Comparison of ENCODE assay signal across 22 cellular contexts in the genomic region with DNA sequence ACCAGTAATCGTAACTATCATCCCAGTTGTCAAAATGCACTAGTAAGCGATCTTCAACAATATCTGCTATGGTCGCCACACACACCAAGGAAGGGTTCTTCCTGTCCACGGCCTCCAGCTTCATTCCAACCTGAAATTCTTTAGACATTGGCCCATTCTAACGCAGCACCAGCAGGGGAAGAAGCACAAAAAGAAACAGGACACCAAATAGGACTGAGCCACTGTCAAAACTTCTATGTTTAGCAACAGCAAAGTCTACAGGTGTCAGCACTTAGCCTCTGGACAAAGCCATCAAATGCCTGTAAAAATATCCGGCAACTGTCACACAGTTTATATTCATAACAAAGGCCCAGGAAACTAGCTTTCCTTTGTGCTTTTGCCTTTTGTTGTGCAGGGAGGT.
A peak's percentile ranks its signal among the peaks of the same experiment; 100 is the strongest.
DNase-seq lines count a peak whose midpoint lies in the region; ATAC-seq, FAIRE-seq and TF ChIP-seq lines count a peak whose summit lies in the region.
"Had no signal": no experiment of that assay in that cellular context is flagged by ENCODE, and none has a peak within 500 bp of the region (broad histone marks: within the 10 kb centered on the region; RNA-seq: fewer than 3 reads in every experiment).

No MANE protein-coding gene starts in this region.

- RAD21 ChIA-PET in GM12878 (lab: Charles Lee; ENCODE audit: unreplicated experiment) = no interaction called here

- 58% methylated on average over 6 of the region's 6 CpGs for WGBS in GM12878 (ENCODE audit: insufficient coverage, insufficient replicate concordance, low lambda C conversion rate, missing lambda C conversion rate)
- WGBS in mesendoderm (ENCODE audit: extremely low coverage, insufficient coverage, low lambda C conversion rate) = no CpG with 5 or more reads among the region's 6 CpGs

- 0 out of 2 replicates have a peak, but pooled peaks cover 5% of the 10 kb centered on the region for H3K9me2 ChIP-seq in GM23338 (ENCODE audit: insufficient read depth)

- no peak for TF ChIP-seq EP300 in GM12878 (IDR thresholded peaks at IDR 0.05; ENCODE audit: borderline replicate concordance in 1 of 2, control insufficient read depth in 1 of 2, low read depth in 2 of 2, low read length in 2 of 2)

- FAIRE-seq in GM12878 (lab: Jason Lieb, UNC) = peak; percentile 78
- FAIRE-seq: G401.6, GM12891 had no signal

- H2AFZ ChIP-seq in GM23338 (no peak overlapping the region), GM12878 (ENCODE audit: control insufficient read depth, low read depth, low read length) (no peak overlapping the region)

- H3K23ac ChIP-seq in mesendoderm (ENCODE audit: low read length) = no peak overlapping the region

- H3K4ac ChIP-seq in mesendoderm (ENCODE audit: low read depth, low read length) = no peak overlapping the region

- DNase-seq in ELF-1 (ENCODE audit: low read depth, low spot score) = peak; percentile 6
- peak; percentile 37 for DNase-seq in GM23338 (ENCODE audit: low spot score)
- DNase-seq in GM12878 (ENCODE audit: low read depth, low spot score) = no peak
- peak; percentile 5 for DNase-seq in mesendoderm
- no peak for DNase-seq in activated CD8-positive, alpha-beta memory T cell treated with anti-CD3 and anti-CD28 coated beads, Interleukin-2, amount 50 U/mL, for 48 hours
- DNase-seq in activated CD4-positive, alpha-beta memory T cell treated with anti-CD3 and anti-CD28 coated beads, Interleukin-2, amount 10 ng/mL, durations not matched to agents 7 days and 5 days = no peak
- DNase-seq in amygdala (lab: John Stamatoyannopoulos, UW) = no peak
- DNase-seq: C1 segment of cervical spinal cord; CD4-positive, alpha-beta memory T cell; COR-L47; DMS53; NCI-H1105; NCI-H1436 treated with DMSO at 0.1 percent for 48 hours; NCI-H187 treated with DMSO at 0.1 percent for 48 hours; NCI-H446; NCI-H69; SHP77 had no signal

- no peak overlapping the region for H4K8ac ChIP-seq in mesendoderm (ENCODE audit: low read depth, low read length)

- in situ Hi-C loops in GM12878 (cut with MboI) = no loop called here

- H3K36me3 Mint-ChIP-seq in GM23338 (ENCODE audit: low read depth) = no peaks in the 10 kb centered on the region
- no peaks in the 10 kb centered on the region for H3K36me3 Mint-ChIP-seq in activated CD4-positive, alpha-beta memory T cell treated with anti-CD3 and anti-CD28 coated beads, Interleukin-2, amount 10 ng/mL, durations not matched to agents 7 days and 5 days (ENCODE audit: low read depth)
- H3K36me3 Mint-ChIP-seq: CD4-positive, alpha-beta memory T cell had no signal

- no peak for TF ChIP-seq RAD21 in GM12878 (IDR thresholded peaks at IDR 0.05; ENCODE audit: insufficient read depth, low read depth, low read length)

- H3K56ac ChIP-seq in mesendoderm (ENCODE audit: low read length) = no peak overlapping the region

- no peak overlapping the region; the same call in 1 of the 2 replicates for H3K27ac ChIP-seq in GM23338 (ENCODE audit: low read depth)
- H3K27ac ChIP-seq in GM12878 (ENCODE audit: control insufficient read depth, insufficient read depth) = no peak overlapping the region
- no peak overlapping the region for H3K27ac ChIP-seq in mesendoderm (ENCODE audit: low read depth, low read length)
- H3K27ac ChIP-seq: HL-60, RWPE1 had no signal

- peaks cover 9% of the 10 kb centered on the region; the same call in 2 of the 3 replicates for H3K4me1 Mint-ChIP-seq in GM23338
- no peaks in the 10 kb centered on the region for H3K4me1 Mint-ChIP-seq in activated CD4-positive, alpha-beta memory T cell treated with anti-CD3 and anti-CD28 coated beads, Interleukin-2, amount 10 ng/mL, durations not matched to agents 7 days and 5 days
- H3K4me1 Mint-ChIP-seq: CD4-positive, alpha-beta memory T cell had no signal

- H3K27me3 Mint-ChIP-seq in GM23338 (ENCODE audit: insufficient read depth, low read depth, poor library complexity) = peaks cover 2% of the 10 kb centered on the region
- no peaks in the 10 kb centered on the region for H3K27me3 Mint-ChIP-seq in activated CD4-positive, alpha-beta memory T cell treated with anti-CD3 and anti-CD28 coated beads, Interleukin-2, amount 10 ng/mL, durations not matched to agents 7 days and 5 days
- H3K27me3 Mint-ChIP-seq: CD4-positive, alpha-beta memory T cell had no signal

- H3K4me3 Mint-ChIP-seq in GM23338 = no peak overlapping the region
- H3K4me3 Mint-ChIP-seq in activated CD4-positive, alpha-beta memory T cell treated with anti-CD3 and anti-CD28 coated beads, Interleukin-2, amount 10 ng/mL, durations not matched to agents 7 days and 5 days = no peak overlapping the region
- H3K4me3 Mint-ChIP-seq: CD4-positive, alpha-beta memory T cell had no signal

- H4K5ac ChIP-seq in mesendoderm (ENCODE audit: low read length) = no peak overlapping the region

- no TSS peak for BruUV-seq in GM12878 (replicated peaks; lab: Mats Ljungman, UMichigan)

- 0 out of 3 replicates have a peak, but pooled peaks cover 2% of the 10 kb centered on the region for H3K9me3 Mint-ChIP-seq in GM23338
- H3K9me3 Mint-ChIP-seq in activated CD4-positive, alpha-beta memory T cell treated with anti-CD3 and anti-CD28 coated beads, Interleukin-2, amount 10 ng/mL, durations not matched to agents 7 days and 5 days = peaks cover 4% of the 10 kb centered on the region

- POLR2A ChIA-PET in GM12878 (lab: Charles Lee) = no interaction called here
- POLR2A ChIA-PET in activated CD4-positive, alpha-beta memory T cell treated with anti-CD3 and anti-CD28 coated beads, Interleukin-2, amount 10 ng/mL, durations not matched to agents 7 days and 5 days (lab: Charles Lee) = no interaction called here

- H3K27ac Mint-ChIP-seq in GM23338 = peak overlapping the region; percentile 12; the same call in 1 of the 2 replicates
- H3K27ac Mint-ChIP-seq in activated CD4-positive, alpha-beta memory T cell treated with anti-CD3 and anti-CD28 coated beads, Interleukin-2, amount 10 ng/mL, durations not matched to agents 7 days and 5 days = no peak overlapping the region
- H3K27ac Mint-ChIP-seq: CD4-positive, alpha-beta memory T cell had no signal

- H3F3A ChIP-seq in GM23338 (replicated peaks; ENCODE audit: low read depth) = no peaks in the 10 kb centered on the region

- H3K4me1 ChIP-seq in GM23338 (ENCODE audit: insufficient read depth) = peaks cover 4% of the 10 kb centered on the region; the same call in 1 of the 2 replicates
- no peaks in the 10 kb centered on the region for H3K4me1 ChIP-seq in GM12878 (ENCODE audit: control insufficient read depth, insufficient read depth, low read length)
- H3K4me1 ChIP-seq in mesendoderm (ENCODE audit: control insufficient read depth, low read depth, low read length) = no peaks in the 10 kb centered on the region

- TF ChIP-seq POLR2A in GM12878 (IDR thresholded peaks at IDR 0.05; ENCODE audit: low read depth, low read length) = no peak

- H3K79me2 ChIP-seq in GM23338 (replicated peaks; ENCODE audit: insufficient read depth) = no peaks in the 10 kb centered on the region
- H3K79me2 ChIP-seq in GM12878 (ENCODE audit: control insufficient read depth, insufficient read depth, low read length) = no peaks in the 10 kb centered on the region
- H3K79me2 ChIP-seq in mesendoderm (ENCODE audit: control insufficient read depth, insufficient read depth, low read length) = no peaks in the 10 kb centered on the region

- no peaks in the 10 kb centered on the region; the same call in 2 of the 3 replicates for H3K9me3 ChIP-seq in GM12878 (replicated peaks; ENCODE audit: control insufficient read depth, insufficient read depth, low read length)

- H3K27me3 ChIP-seq in GM23338 (ENCODE audit: insufficient read depth) (no peaks in the 10 kb centered on the region), GM12878 (replicated peaks in 1 of 2; ENCODE audit: control insufficient read depth in 2 of 2, insufficient read depth in 2 of 2, low read length in 1 of 2) (no peaks in the 10 kb centered on the region), mesendoderm (ENCODE audit: insufficient read depth, low read length, poor library complexity) (no peaks in the 10 kb centered on the region)

- no peak overlapping the region for H2BK5ac ChIP-seq in mesendoderm (ENCODE audit: low read length)

- no peaks in the 10 kb centered on the region for H3K79me1 ChIP-seq in mesendoderm (ENCODE audit: low read length)

- SMC1A ChIA-PET in GM12878 (lab: Charles Lee; ENCODE audit: uncharacterized antibody, unreplicated experiment) = interaction anchor here (1.6 kb wide), 1 partner anchor 14 kb away, joined by 4 read pairs; no protein-coding TSS in a partner anchor

- H3K4me3 ChIP-seq in GM23338 = no peak overlapping the region
- no peak overlapping the region for H3K4me3 ChIP-seq in GM12878
- no peak overlapping the region for H3K4me3 ChIP-seq in mesendoderm (ENCODE audit: low read length)

- CTCF ChIA-PET in GM12878 (lab: Yijun Ruan, JAX) = no interaction called here
- CTCF ChIA-PET in activated CD4-positive, alpha-beta memory T cell treated with anti-CD3 and anti-CD28 coated beads, Interleukin-2, amount 10 ng/mL, durations not matched to agents 7 days and 5 days (lab: Charles Lee) = no interaction called here

- H3K4me2 ChIP-seq in GM23338 (no peak overlapping the region), GM12878 (ENCODE audit: control insufficient read depth, insufficient read depth) (no peak overlapping the region), mesendoderm (ENCODE audit: low read length) (no peak overlapping the region)

- no peak overlapping the region for H2BK120ac ChIP-seq in mesendoderm (ENCODE audit: low read depth, low read length)

- no peak overlapping the region for H3K18ac ChIP-seq in mesendoderm (ENCODE audit: low read length)

- H3K9ac ChIP-seq in GM12878 (ENCODE audit: control insufficient read depth, insufficient read depth, low read length) (no peak overlapping the region), mesendoderm (ENCODE audit: low read length) (no peak overlapping the region)

- no peaks in the 10 kb centered on the region for H3K36me3 ChIP-seq in GM23338 (ENCODE audit: insufficient read depth)
- no peaks in the 10 kb centered on the region for H3K36me3 ChIP-seq in GM12878 (ENCODE audit: control insufficient read depth in 2 of 2, insufficient read depth in 2 of 2, low read length in 1 of 2)
- H3K36me3 ChIP-seq in mesendoderm (ENCODE audit: control insufficient read depth, insufficient read depth, low read length) = no peaks in the 10 kb centered on the region

- no peak for TF ChIP-seq CTCF in GM23338 (conservative IDR thresholded peaks at IDR 0.05; ENCODE audit: low read depth in 2 of 2)
- no peak for TF ChIP-seq CTCF in GM12878 (IDR thresholded peaks at IDR 0.05 in 2 of 3, conservative IDR thresholded peaks at IDR 0.05 in 1 of 3; ENCODE audit: control insufficient read depth in 2 of 3, extremely low read depth in 1 of 3, insufficient read depth in 1 of 3, low read depth in 3 of 3, low read length in 3 of 3)

- no peak overlapping the region for H2AK5ac ChIP-seq in mesendoderm (ENCODE audit: low read length)

- intact Hi-C loops in GM12878 (cut with micrococcal nuclease; ENCODE audit: unreplicated experiment) = loop anchor here (10.0 kb wide), 1 partner anchor 65 kb away; no protein-coding TSS in a partner anchor

- H4K20me1 ChIP-seq in GM23338 (replicated peaks; ENCODE audit: insufficient read depth) (no peaks in the 10 kb centered on the region), GM12878 (ENCODE audit: control insufficient read depth, insufficient read depth) (no peaks in the 10 kb centered on the region)

- ATAC-seq in GM23338 = no peak
- no peak for ATAC-seq in GM12878
- ATAC-seq: HCT116 had no signal

- H2BK15ac ChIP-seq in mesendoderm (replicated peaks; ENCODE audit: low read depth) = no peak overlapping the region

Comparison
In these comparisons a context has a peak if more than half of its experiments do, and no peak if none do; other contexts are left out.
1. DNase-seq: peak in ELF-1 (single experiment), GM23338 (single experiment) and mesendoderm (single experiment); none in GM12878 (single experiment), activated CD8-positive, alpha-beta memory T cell treated with anti-CD3 and anti-CD28 coated beads, Interleukin-2, amount 50 U/mL, for 48 hours (single experiment), activated CD4-positive, alpha-beta memory T cell treated with anti-CD3 and anti-CD28 coated beads, Interleukin-2, amount 10 ng/mL, durations not matched to agents 7 days and 5 days (single experiment) and amygdala (0 of 56).